Comparison of ENCODE assay signal across 1 cellular context in genomic region chr11:68988486-68988885, GRCh38.
TF ChIP-seq lines count a peak whose summit lies in the region.

No MANE protein-coding gene starts in this region.

TF ChIP-seq in K562, 482 proteins besides CTCF, POLR2A, EP300 and RAD21 (continued from another document):
- TF ChIP-seq CCNT2 (IDR thresholded peaks at IDR 0.05; ENCODE audit: borderline replicate concordance, extremely low read depth, insufficient read length, low read depth, low read length) (no peak), ZNF830 (CRISPR knock-in tag; IDR thresholded peaks at IDR 0.05) (no peak), CGGBP1 (CRISPR knock-in tag; IDR thresholded peaks at IDR 0.05) (no peak), MLX (CRISPR knock-in tag; conservative IDR thresholded peaks at IDR 0.05) (no peak), ZNF24 (IDR thresholded peaks at IDR 0.05) (no peak)
